33 cellular contexts compared by ENCODE assay signal in genomic region chr18:22624171-22624570, GRCh38.
"Had no signal": no experiment of that assay in that cellular context is flagged by ENCODE, and none has a peak within 500 bp of the region (broad histone marks: within the 10 kb centered on the region; RNA-seq: fewer than 3 reads in every experiment).

No MANE protein-coding gene starts in this region.

- H3K36me3 ChIP-seq: brain microvascular endothelial cell, cardiac muscle cell, MG63, SJCRH30, WERI-Rb-1 had no signal

- H3K27me3 ChIP-seq: brain microvascular endothelial cell, cardiac muscle cell, MG63, SJCRH30 had no signal

- H3K9me3 ChIP-seq: MG63, SJCRH30 had no signal

- H3K4me3 ChIP-seq: cardiac muscle cell, MG63, SJCRH30 had no signal

- ATAC-seq: activated CD8-positive, alpha-beta T cell treated with anti-CD3 and anti-CD28 coated beads for 36 hours; activated T-cell treated with anti-CD3 and anti-CD28 coated beads, Interleukin-2, amount 50 U/mL, for 72 hours; activated T-helper 17 cell treated with anti-CD3 and anti-CD28 coated beads, Interleukin-2, amount 50 U/mL, for 72 hours; Panc1 had no signal

- DNase-seq: activated CD4-positive, alpha-beta T cell treated with anti-CD3 and anti-CD28 coated beads, Interleukin-2, amount 10 ng/mL, durations not matched to agents 24 days and 14 days; activated CD4-positive, alpha-beta T cell treated with anti-CD3 and anti-CD28 coated beads, Interleukin-2, amount 50 U/mL, for 4 hours; activated CD4-positive, CD25-positive, alpha-beta regulatory T cell; activated CD8-positive, alpha-beta T cell treated with anti-CD3 and anti-CD28 coated beads for 36 hours; activated effector memory CD4-positive, alpha-beta T cell treated with anti-CD3 and anti-CD28 coated beads, Interleukin-2, amount 50 U/mL, for 16 hours; activated naive CD4-positive, alpha-beta T cell; activated naive CD4-positive, alpha-beta T cell treated with anti-CD3 and anti-CD28 coated beads, Interleukin-2, amount 50 U/mL, for 16 hours; activated naive CD8-positive, alpha-beta T cell treated with anti-CD3 and anti-CD28 coated beads for 36 hours; activated T-cell treated with anti-CD3 and anti-CD28 coated beads, Interleukin-2, amount 50 U/mL, for 1 hour; activated T-cell treated with anti-CD3 and anti-CD28 coated beads, Interleukin-2, amount 50 U/mL, for 72 hours; amniotic stem cell; aorta; brain microvascular endothelial cell; Karpas-422; KBM-7; MG63; NCI-H1048; NCI-H1105 treated with DMSO at 0.1 percent for 48 hours; NCI-H1436; NCI-H1694 treated with DMSO at 0.1 percent for 48 hours; NCI-H2029; NCI-H345; NCI-H524 treated with DMSO at 0.1 percent for 48 hours; SHP77; SJCRH30; SW 1271; T-helper 1 cell; T-helper 2 cell; T-helper 9 cell; WERI-Rb-1 had no signal

- H3K4me1 ChIP-seq: SJCRH30 had no signal
